Comparison of ENCODE assay signal across 8 cellular contexts in the genomic region with DNA sequence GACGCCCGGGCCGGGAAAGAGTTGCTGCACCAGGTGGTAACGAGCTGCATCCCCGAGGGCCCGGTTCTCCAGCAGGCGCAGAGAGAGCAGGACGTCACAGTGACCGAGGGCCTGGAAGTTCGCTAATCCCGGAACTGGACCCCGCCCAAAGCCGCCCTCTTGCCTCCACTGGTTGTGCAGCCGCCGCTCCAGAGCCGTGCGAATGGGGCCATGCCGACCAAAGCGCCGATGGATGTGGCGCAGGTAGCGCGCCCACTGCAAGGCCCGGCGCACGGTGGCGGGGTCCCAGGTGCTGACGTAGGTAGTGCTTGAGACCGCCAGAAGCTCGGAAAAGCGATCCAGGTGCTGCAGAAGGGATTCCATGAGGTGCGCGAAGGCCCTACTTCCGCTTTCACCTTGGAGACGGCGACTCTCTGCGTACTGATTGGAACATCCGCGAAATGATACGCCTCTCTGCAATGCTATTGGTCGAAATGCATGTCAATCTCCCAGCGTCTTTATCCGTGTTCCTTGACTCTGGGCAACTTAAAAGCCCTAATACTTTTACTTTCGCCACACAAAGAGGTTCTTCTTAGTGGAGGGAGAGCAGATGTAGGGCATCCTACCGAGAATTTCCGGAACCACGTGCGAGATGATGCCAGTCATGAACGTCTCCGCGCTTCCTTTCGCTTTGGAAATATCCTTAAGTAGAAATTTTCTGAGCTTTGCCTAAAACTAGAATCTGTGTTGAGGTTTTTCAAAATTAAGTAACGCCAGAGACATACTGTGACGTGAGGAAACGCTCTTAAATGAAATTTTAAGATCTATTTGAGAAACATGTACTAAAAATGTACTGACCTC. TPM values are rescaled to one million over a fixed set of nuclear protein-coding genes. Genes with fewer than 3 reads are reported as not detected.
DNase-seq lines count a peak whose midpoint lies in the region; ATAC-seq and TF ChIP-seq lines count a peak whose summit lies in the region.

A gene with protein sequence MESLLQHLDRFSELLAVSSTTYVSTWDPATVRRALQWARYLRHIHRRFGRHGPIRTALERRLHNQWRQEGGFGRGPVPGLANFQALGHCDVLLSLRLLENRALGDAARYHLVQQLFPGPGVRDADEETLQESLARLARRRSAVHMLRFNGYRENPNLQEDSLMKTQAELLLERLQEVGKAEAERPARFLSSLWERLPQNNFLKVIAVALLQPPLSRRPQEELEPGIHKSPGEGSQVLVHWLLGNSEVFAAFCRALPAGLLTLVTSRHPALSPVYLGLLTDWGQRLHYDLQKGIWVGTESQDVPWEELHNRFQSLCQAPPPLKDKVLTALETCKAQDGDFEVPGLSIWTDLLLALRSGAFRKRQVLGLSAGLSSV (minus strand): TSS at position 376 of the 840 bp plus-strand sequence. CDS start 13 bp downstream, at position 363.

- H3K27me3 Mint-ChIP-seq in activated B cell treated with CpG ODN at 0.5 μM for 24 hours, result no peaks in the 10 kb centered on the region

- peak within 1 kb of the TSS; percentile 86 for H3K27ac ChIP-seq in caudate nucleus (ENCODE audit: low read depth, low read length)

- H3K36me3 Mint-ChIP-seq in activated B cell treated with CpG ODN at 0.5 μM for 24 hours (ENCODE audit: low read depth), result peaks cover 28% of the 10 kb centered on the region

- POLR2A ChIA-PET in activated B cell treated with CpG ODN at 0.5 μM for 24 hours (lab: Charles Lee), result interaction anchor here (0.7 to 2.4 kb wide), 2 partner anchors 56 to 204 kb away, joined by 3 to 15 read pairs; a partner anchor contains a TSS

- peak within 1 kb of the TSS; percentile 100 for H3K4me3 Mint-ChIP-seq in activated B cell treated with CpG ODN at 0.5 μM for 24 hours

- in situ Hi-C loops in GM18951 (cut with MboI; ENCODE audit: low sequenced_read_pairs, unreplicated experiment), result no loop called here

- no peaks in the 10 kb centered on the region for H3K9me3 Mint-ChIP-seq in activated B cell treated with CpG ODN at 0.5 μM for 24 hours

- H3K4me1 Mint-ChIP-seq in activated B cell treated with CpG ODN at 0.5 μM for 24 hours, result peaks cover 42% of the 10 kb centered on the region

- peak within 1 kb of the TSS; percentile 99 for H3K27ac Mint-ChIP-seq in activated B cell treated with CpG ODN at 0.5 μM for 24 hours

- ATAC-seq in HG03196 (IDR thresholded peaks at IDR 0.05; ENCODE audit: unreplicated experiment), result peak; percentile 98
- peak; percentile 94 for ATAC-seq in activated B cell treated with CpG ODN at 0.5 μM for 24 hours (ENCODE audit: low read depth)

- no peak for TF ChIP-seq CTCF in activated B cell treated with CpG ODN at 0.5 μM for 24 hours (IDR thresholded peaks at IDR 0.05)

- TF ChIP-seq POLR2A in GM18951 (IDR thresholded peaks at IDR 0.05; ENCODE audit: extremely low read depth, insufficient read depth, insufficient read length), result peak; percentile 55

- intact Hi-C loops in activated B cell treated with CpG ODN at 0.5 μM for 24 hours (cut with micrococcal nuclease), result loop anchor here (1.0 to 10.0 kb wide), 2 partner anchors 204 to 291 kb away; a partner anchor contains a TSS

- DNase-seq in AG08395 (ENCODE audit: low spot score), result peak; percentile 96
- peak; percentile 97 for DNase-seq in NCI-H345 (lab: John Stamatoyannopoulos, UW)
- peak; percentile 78 for DNase-seq in activated B cell treated with CpG ODN at 0.5 μM for 24 hours
- DNase-seq in caudate nucleus (lab: John Stamatoyannopoulos, UW), result peak; percentile 35 to 98 (median 88)
- DNase-seq in iris pigment epithelial cell (ENCODE audit: low read depth), result peak; percentile 99
- peak; percentile 87 to 91 for DNase-seq in stimulated activated CD4-positive, alpha-beta T cell treated with anti-CD3 and anti-CD28 coated beads, Interleukin-12 subunit alpha, Interleukin-12 subunit beta, amount 100 ng/mL, for 24 hours (ENCODE audit: low read depth in 2 of 2)

- CTCF ChIA-PET in activated B cell treated with CpG ODN at 0.5 μM for 24 hours (lab: Charles Lee), result no interaction called here

RNA-seq across cellular contexts. Expression of the gene that starts here (rescaled TPM):
- total RNA-seq in activated B cell treated with CpG ODN at 0.5 μM for 24 hours, result 21.1 and 21.9 TPM in 2 replicates

Comparison
In these comparisons a context has a peak if more than half of its experiments do, and no peak if none do; other contexts are left out.
1. Peak in every context shown above with its lines: DNase-seq, ATAC-seq and H3K27ac ChIP-seq.